In the genomic region with DNA sequence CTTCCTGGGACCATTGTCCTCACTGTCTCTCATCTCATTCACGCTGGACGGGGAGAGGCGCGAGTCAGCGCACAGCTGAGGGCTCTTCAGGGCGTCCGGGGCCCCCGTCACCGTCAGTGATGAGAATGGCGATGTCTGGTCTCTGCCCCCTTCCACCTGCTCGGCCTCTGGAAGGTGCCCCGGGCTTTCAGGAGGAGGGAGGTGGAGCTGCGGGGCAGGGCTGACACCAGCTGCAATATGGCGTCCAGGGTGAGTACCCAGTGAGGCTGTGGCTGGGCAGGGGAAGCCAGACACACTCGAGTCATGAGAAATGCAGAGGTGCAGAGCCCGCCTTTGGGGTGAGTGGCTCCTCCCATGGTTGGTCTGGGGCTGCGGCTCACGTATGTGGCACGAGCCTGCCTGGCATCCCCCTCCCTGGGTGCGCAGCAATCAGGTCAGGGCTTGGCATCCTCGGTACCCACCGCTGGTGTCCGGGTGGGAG, we compare ENCODE assay signal across 17 cellular contexts.
"Had no signal": no experiment of that assay in that cellular context is flagged by ENCODE, and none has a peak within 500 bp of the region (broad histone marks: within the 10 kb centered on the region; RNA-seq: fewer than 3 reads in every experiment).

No MANE protein-coding gene starts in this region.

- H3K9me3 Mint-ChIP-seq: activated CD4-positive, alpha-beta T cell treated with anti-CD3 and anti-CD28 coated beads, Interleukin-2, amount 10 ng/mL, durations not matched to agents 24 days and 14 days; activated naive CD8-positive, alpha-beta T cell treated with anti-CD3 and anti-CD28 coated beads, Interleukin-2, amount 10 ng/mL, durations not matched to agents 7 days and 5 days; activated T-helper 1 cell treated with anti-CD3 and anti-CD28 coated beads, Interleukin-12 subunit alpha, Interleukin-12 subunit beta, Interleukin-2, Interleukin-4 antibody, amounts not matched to agents 30 ng/mL and 10 ng/mL and 1 ng/mL, durations not matched to agents 14 hours and 24 hours and 36 hours; naive B cell; stimulated activated naive B cell treated with anti-CD40 and anti-IgM and Interleukin-4, amounts not matched to agents 10 μg/mL and 1 μg/mL and 100 μg/mL, for 72 hours; T-helper 2 cell treated with Interferon-gamma antibody and Interleukin-4, amounts not matched to agents 5 μg/mL and 100 μg/mL, for 36 hours had no signal

- ATAC-seq: stimulated activated naive B cell treated with anti-CD40 and anti-IgM and Interleukin-4, amounts not matched to agents 10 μg/mL and 1 μg/mL and 100 μg/mL, for 72 hours had no signal

- H3K36me3 Mint-ChIP-seq: activated naive CD8-positive, alpha-beta T cell treated with anti-CD3 and anti-CD28 coated beads, Interleukin-2, amount 10 ng/mL, durations not matched to agents 7 days and 5 days; stimulated activated naive B cell treated with anti-CD40 and anti-IgM and Interleukin-4, amounts not matched to agents 10 μg/mL and 1 μg/mL and 100 μg/mL, for 72 hours had no signal

- H3K4me1 Mint-ChIP-seq: activated CD4-positive, alpha-beta T cell treated with anti-CD3 and anti-CD28 coated beads, Interleukin-2, amount 10 ng/mL, durations not matched to agents 24 days and 14 days; activated naive CD8-positive, alpha-beta T cell treated with anti-CD3 and anti-CD28 coated beads, Interleukin-2, amount 10 ng/mL, durations not matched to agents 7 days and 5 days had no signal

- H3K4me1 ChIP-seq: right lobe of liver had no signal

- H3K27me3 Mint-ChIP-seq: activated CD4-positive, alpha-beta T cell treated with anti-CD3 and anti-CD28 coated beads, Interleukin-2, amount 10 ng/mL, durations not matched to agents 24 days and 14 days; activated naive CD8-positive, alpha-beta T cell treated with anti-CD3 and anti-CD28 coated beads, Interleukin-2, amount 10 ng/mL, durations not matched to agents 7 days and 5 days; naive B cell; progenitor cell of endocrine pancreas; stimulated activated naive B cell treated with anti-CD40 and anti-IgM and Interleukin-4, amounts not matched to agents 10 μg/mL and 1 μg/mL and 100 μg/mL, for 72 hours had no signal

- H3K27me3 ChIP-seq: brain microvascular endothelial cell, esophagus squamous epithelium, right lobe of liver, tibial artery had no signal

- H3K27ac Mint-ChIP-seq: activated CD4-positive, alpha-beta T cell treated with anti-CD3 and anti-CD28 coated beads, Interleukin-2, amount 10 ng/mL, durations not matched to agents 24 days and 14 days; activated naive CD8-positive, alpha-beta T cell treated with anti-CD3 and anti-CD28 coated beads, Interleukin-2, amount 10 ng/mL, durations not matched to agents 7 days and 5 days; activated T-helper 1 cell treated with anti-CD3 and anti-CD28 coated beads, Interleukin-12 subunit alpha, Interleukin-12 subunit beta, Interleukin-2, Interleukin-4 antibody, amounts not matched to agents 30 ng/mL and 10 ng/mL and 1 ng/mL, durations not matched to agents 14 hours and 24 hours and 36 hours; naive B cell; progenitor cell of endocrine pancreas; stimulated activated naive B cell treated with anti-CD40 and anti-IgM and Interleukin-4, amounts not matched to agents 10 μg/mL and 1 μg/mL and 100 μg/mL, for 72 hours; T-helper 2 cell treated with Interferon-gamma antibody and Interleukin-4, amounts not matched to agents 5 μg/mL and 100 μg/mL, for 36 hours had no signal

- H3K9me3 ChIP-seq: esophagus squamous epithelium, right lobe of liver, tibial artery had no signal

- H3K36me3 ChIP-seq: brain microvascular endothelial cell, esophagus squamous epithelium, right lobe of liver had no signal

- H3K4me3 ChIP-seq: esophagus squamous epithelium, right lobe of liver, tibial artery had no signal

- H3K27ac ChIP-seq: brain microvascular endothelial cell, esophagus squamous epithelium, right lobe of liver, tibial artery had no signal

- H3K4me3 Mint-ChIP-seq: activated CD4-positive, alpha-beta T cell treated with anti-CD3 and anti-CD28 coated beads, Interleukin-2, amount 10 ng/mL, durations not matched to agents 24 days and 14 days; activated naive CD8-positive, alpha-beta T cell treated with anti-CD3 and anti-CD28 coated beads, Interleukin-2, amount 10 ng/mL, durations not matched to agents 7 days and 5 days; activated T-helper 1 cell treated with anti-CD3 and anti-CD28 coated beads, Interleukin-12 subunit alpha, Interleukin-12 subunit beta, Interleukin-2, Interleukin-4 antibody, amounts not matched to agents 30 ng/mL and 10 ng/mL and 1 ng/mL, durations not matched to agents 14 hours and 24 hours and 36 hours; stimulated activated naive B cell treated with anti-CD40 and anti-IgM and Interleukin-4, amounts not matched to agents 10 μg/mL and 1 μg/mL and 100 μg/mL, for 72 hours; T-helper 2 cell treated with Interferon-gamma antibody and Interleukin-4, amounts not matched to agents 5 μg/mL and 100 μg/mL, for 36 hours had no signal

- DNase-seq: activated CD4-positive, alpha-beta T cell treated with anti-CD3 and anti-CD28 coated beads, Interleukin-2, amount 10 ng/mL, durations not matched to agents 24 days and 14 days; activated CD4-positive, CD25-positive, alpha-beta regulatory T cell; activated naive CD4-positive, alpha-beta T cell; activated naive CD8-positive, alpha-beta T cell treated with anti-CD3 and anti-CD28 coated beads, Interleukin-2, amount 10 ng/mL, durations not matched to agents 7 days and 5 days; brain microvascular endothelial cell; effector CD8-positive, alpha-beta T cell; esophagus squamous epithelium; kidney glomerular epithelial cell; naive B cell; nucleus accumbens; stimulated activated naive B cell treated with anti-CD40 and anti-IgM and Interleukin-4, amounts not matched to agents 10 μg/mL and 1 μg/mL and 100 μg/mL, for 72 hours; SW 1271; tibial artery had no signal
